In genomic region chr20:47272893-47273590, GRCh38 we compare ENCODE assay signal across 9 cellular contexts.
A peak's percentile ranks its signal among the peaks of the same experiment; 100 is the strongest.
DNase-seq lines count a peak whose midpoint lies in the region; ATAC-seq lines count a peak whose summit lies in the region.
"Had no signal": no experiment of that assay in that cellular context is flagged by ENCODE, and none has a peak within 500 bp of the region (broad histone marks: within the 10 kb centered on the region; RNA-seq: fewer than 3 reads in every experiment).

No MANE protein-coding gene starts in this region.

- no peak overlapping the region for H3K4me3 ChIP-seq in MG63
- H3K4me3 ChIP-seq: BLaER1 had no signal

- in situ Hi-C loops in SK-MEL-5 (cut with HindIII; ENCODE audit: low pct_unique_long_range_greater_than_20kb, low sequenced_read_pairs), result no loop called here

- H3K27me3 ChIP-seq in MG63, result no peaks in the 10 kb centered on the region
- H3K27me3 ChIP-seq: BLaER1 had no signal

- ATAC-seq in HG03432 (IDR thresholded peaks at IDR 0.05; ENCODE audit: unreplicated experiment), result no peak

- DNase-seq in DMS79 treated with DMSO at 0.1 percent for 48 hours (lab: John Stamatoyannopoulos, UW), result peak; percentile 6
- no peak for DNase-seq in DMS79 (lab: John Stamatoyannopoulos, UW)
- DNase-seq in MG63, result peak; percentile 26
- peak; percentile 84 for DNase-seq in SK-MEL-5 (ENCODE audit: low read depth, low spot score)
- peak; percentile 87 for DNase-seq in astrocyte of the hippocampus (ENCODE audit: low read depth, low spot score)
- DNase-seq in iPS-NIHi7 (ENCODE audit: extremely low spot score), result peak; percentile 80
- DNase-seq in stimulated activated CD4-positive, alpha-beta T cell treated with anti-CD3 and anti-CD28 coated beads, Interleukin-12 subunit alpha, Interleukin-12 subunit beta, amount 100 ng/mL, for 4 hours, result peak; percentile 23

- H3K36me3 ChIP-seq in MG63, result peaks cover 41% of the 10 kb centered on the region

- no peaks in the 10 kb centered on the region for H3K9me3 ChIP-seq in MG63
- H3K9me3 ChIP-seq: BLaER1 had no signal
